ENCODE assay signal across 9 cellular contexts in the genomic region with DNA sequence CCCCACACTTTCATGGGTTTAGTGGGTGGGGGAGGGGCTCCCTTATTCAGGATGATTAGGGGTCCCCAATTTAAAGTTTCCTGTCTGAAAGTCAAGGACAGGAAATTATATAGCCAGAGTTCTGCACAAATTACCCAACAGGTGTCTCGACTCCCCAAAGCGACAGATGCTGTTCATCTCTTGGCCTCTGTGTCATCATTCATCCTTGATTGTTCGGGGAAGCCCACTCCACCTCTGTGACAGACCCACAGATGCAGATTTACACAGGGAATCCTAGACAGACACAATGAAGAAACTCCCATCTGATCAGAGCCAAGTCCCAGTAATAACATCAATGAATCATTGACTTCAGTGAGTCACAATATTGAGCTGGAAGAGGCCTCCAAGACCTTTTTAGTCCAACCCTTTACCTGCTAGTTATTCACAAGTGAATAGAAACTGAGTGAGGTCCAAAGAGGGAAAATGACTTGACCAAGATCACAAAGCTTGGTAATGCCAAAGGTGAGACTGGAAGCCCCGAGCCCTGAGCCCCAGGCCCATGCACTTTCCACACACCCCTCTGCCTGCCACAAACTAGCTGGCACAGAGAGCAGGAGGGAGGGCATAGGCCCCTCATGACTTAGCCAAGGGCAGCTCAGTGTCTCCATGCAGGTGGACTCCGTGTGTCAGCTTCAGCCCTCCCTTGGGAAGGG. TPM values are rescaled to one million over a fixed set of nuclear protein-coding genes. Genes with fewer than 3 reads are reported as not detected.
A peak's percentile ranks its signal among the peaks of the same experiment; 100 is the strongest.
DNase-seq lines count a peak whose midpoint lies in the region; ATAC-seq, FAIRE-seq and TF ChIP-seq lines count a peak whose summit lies in the region.
"Had no signal": no experiment of that assay in that cellular context is flagged by ENCODE, and none has a peak within 500 bp of the region (broad histone marks: within the 10 kb centered on the region; RNA-seq: fewer than 3 reads in every experiment).

No MANE protein-coding gene starts in this region.

- WGBS in A549 (ENCODE audit: missing lambda C conversion rate) = 50% methylated on average over 5 of the region's 5 CpGs
- 84% methylated on average over 2 of the region's 5 CpGs for WGBS in right lobe of liver (ENCODE audit: insufficient coverage, low coverage, low lambda C conversion rate, missing lambda C conversion rate)

- H3K4me1 Mint-ChIP-seq in activated naive CD8-positive, alpha-beta T cell treated with anti-CD3 and anti-CD28 coated beads, Interleukin-2, amount 50 U/mL, for 24 hours = peaks cover 73% of the 10 kb centered on the region
- H3K4me1 Mint-ChIP-seq in WTC11 = peaks cover 38% of the 10 kb centered on the region

- ATAC-seq in A549 (peak; percentile 36 to 42; a peak in 4 of 6 replicates), GM21447 (IDR thresholded peaks at IDR 0.05; ENCODE audit: unreplicated experiment) (peak; percentile 3), right lobe of liver (peak in 1 of 4 donors; percentile 14), WTC11 (no peak), GM21515 (IDR thresholded peaks at IDR 0.05; ENCODE audit: unreplicated experiment) (no peak)
- peak; percentile 37 for ATAC-seq in activated naive CD8-positive, alpha-beta T cell treated with anti-CD3 and anti-CD28 coated beads, Interleukin-2, amount 50 U/mL, for 24 hours
- ATAC-seq: K562 had no signal

- peak overlapping the region; percentile 76 to 85 for H3K27ac ChIP-seq in A549
- H3K27ac ChIP-seq in right lobe of liver = peak overlapping the region in 2 of 3 donors; percentile 50 to 53

- H3K27me3 Mint-ChIP-seq in activated naive CD8-positive, alpha-beta T cell treated with anti-CD3 and anti-CD28 coated beads, Interleukin-2, amount 50 U/mL, for 24 hours = no peaks in the 10 kb centered on the region
- no peaks in the 10 kb centered on the region for H3K27me3 Mint-ChIP-seq in WTC11 (ENCODE audit: low read depth)

- H3K36me3 ChIP-seq in right lobe of liver = no peaks in the 10 kb centered on the region

- no peak for TF ChIP-seq CTCF in A549 (IDR thresholded peaks at IDR 0.05)
- TF ChIP-seq CTCF in right lobe of liver (IDR thresholded peaks at IDR 0.05) = no peak
- no peak for TF ChIP-seq CTCF in WTC11 (IDR thresholded peaks at IDR 0.05)

- peak overlapping the region; percentile 97 for H3K27ac Mint-ChIP-seq in activated naive CD8-positive, alpha-beta T cell treated with anti-CD3 and anti-CD28 coated beads, Interleukin-2, amount 50 U/mL, for 24 hours
- no peak overlapping the region for H3K27ac Mint-ChIP-seq in WTC11

- H3K4me1 ChIP-seq in A549 = peaks cover 40% of the 10 kb centered on the region
- H3K4me1 ChIP-seq in right lobe of liver = peaks cover 0 to 8% (median 1%) of the 10 kb centered on the region in 4 donors

- intact Hi-C loops in right lobe of liver (cut with DNase I) = loop anchor here in 1 of 2 donors (10.0 kb wide), 2 partner anchors 58 to 228 kb away; a partner anchor contains a TSS

- H3K36me3 Mint-ChIP-seq in activated naive CD8-positive, alpha-beta T cell treated with anti-CD3 and anti-CD28 coated beads, Interleukin-2, amount 50 U/mL, for 24 hours (ENCODE audit: low read depth) = peaks cover 6% of the 10 kb centered on the region
- H3K36me3 Mint-ChIP-seq in WTC11 = no peaks in the 10 kb centered on the region

- no peaks in the 10 kb centered on the region for H3K27me3 ChIP-seq in right lobe of liver

- DNase-seq in A549 (ENCODE audit: low read depth in 1 of 2, low spot score in 1 of 2) (peak; percentile 30 to 35), right lobe of liver (no peak), NCI-H1092 treated with DMSO at 0.1 percent for 48 hours (lab: John Stamatoyannopoulos, UW) (no peak), WTC11 (ENCODE audit: low spot score) (no peak), NCI-H2107 treated with DMSO at 0.1 percent for 48 hours (lab: John Stamatoyannopoulos, UW; ENCODE audit: unreplicated experiment) (no peak)
- no peak for DNase-seq in activated naive CD8-positive, alpha-beta T cell treated with anti-CD3 and anti-CD28 coated beads, Interleukin-2, amount 50 U/mL, for 24 hours

- H3K9me3 Mint-ChIP-seq in activated naive CD8-positive, alpha-beta T cell treated with anti-CD3 and anti-CD28 coated beads, Interleukin-2, amount 50 U/mL, for 24 hours = no peaks in the 10 kb centered on the region
- H3K9me3 Mint-ChIP-seq in WTC11 = no peaks in the 10 kb centered on the region

- CTCF ChIA-PET in A549 (lab: Yijun Ruan, JAX) = interaction anchor here (0.8 to 12.9 kb wide), 10 partner anchors 12 to 236 kb away, joined by 3 to 174 read pairs (median 6); a partner anchor contains a TSS
- CTCF ChIA-PET in WTC11 (lab: Charles Lee) = interaction anchor here (0.6 to 7.6 kb wide), 19 partner anchors 13 to 290 kb away, joined by 3 to 120 read pairs (median 6); a partner anchor contains a TSS

- TF ChIP-seq EP300 in A549 (IDR thresholded peaks at IDR 0.05) = no peak

- no peak for TF ChIP-seq POLR2A in A549 (IDR thresholded peaks at IDR 0.05; ENCODE audit: low read length)
- no peak for TF ChIP-seq POLR2A in right lobe of liver (IDR thresholded peaks at IDR 0.05)

- no peak for TF ChIP-seq RAD21 in A549 (conservative IDR thresholded peaks at IDR 0.05 in 1 of 2, IDR thresholded peaks at IDR 0.05 in 1 of 2)

- FAIRE-seq in A549 (lab: Jason Lieb, UNC) = no peak
- FAIRE-seq: K562 had no signal

- H3K9me3 ChIP-seq in A549 (no peaks in the 10 kb centered on the region), right lobe of liver (no peaks in the 10 kb centered on the region)

- H3K4me2 ChIP-seq in A549 = peak overlapping the region; percentile 68

- H3K4me3 ChIP-seq in A549 (no peak overlapping the region), right lobe of liver (no peak overlapping the region)
- H3K4me3 ChIP-seq: K562 had no signal

- POLR2A ChIA-PET in A549 (lab: Yijun Ruan, JAX) (interaction anchor here (1.2 to 2.4 kb wide), 3 partner anchors 62 to 227 kb away, joined by 4 to 9 read pairs (median 5); a partner anchor contains a TSS), WTC11 (lab: Charles Lee) (interaction anchor here (1.0 to 2.2 kb wide), 7 partner anchors 12 to 212 kb away, joined by 3 to 7 read pairs (median 4); no protein-coding TSS in a partner anchor)

- peak overlapping the region; percentile 66 for H3K4me3 Mint-ChIP-seq in activated naive CD8-positive, alpha-beta T cell treated with anti-CD3 and anti-CD28 coated beads, Interleukin-2, amount 50 U/mL, for 24 hours
- H3K4me3 Mint-ChIP-seq in WTC11 = no peak overlapping the region

TF ChIP-seq in A549, 52 proteins besides CTCF, POLR2A, EP300 and RAD21 (continues in another document):
- no peak for TF ChIP-seq JUN (IDR thresholded peaks at IDR 0.05)
- TF ChIP-seq JUNB (IDR thresholded peaks at IDR 0.05) = peak; percentile 45

TF ChIP-seq in WTC11, 78 proteins besides CTCF, POLR2A, EP300 and RAD21:
- no peak for TF ChIP-seq SMAD4 (CRISPR knock-in tag; IDR thresholded peaks at IDR 0.05)
- TF ChIP-seq IRF2 (CRISPR knock-in tag; IDR thresholded peaks at IDR 0.05; ENCODE audit: borderline replicate concordance, low read depth) = no peak
- TF ChIP-seq NR1H2 (CRISPR knock-in tag; IDR thresholded peaks at IDR 0.05) = no peak
- TF ChIP-seq EMX1 (CRISPR knock-in tag; IDR thresholded peaks at IDR 0.05) = no peak
- TF ChIP-seq, protein P1, sequence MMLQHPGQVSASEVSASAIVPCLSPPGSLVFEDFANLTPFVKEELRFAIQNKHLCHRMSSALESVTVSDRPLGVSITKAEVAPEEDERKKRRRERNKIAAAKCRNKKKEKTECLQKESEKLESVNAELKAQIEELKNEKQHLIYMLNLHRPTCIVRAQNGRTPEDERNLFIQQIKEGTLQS (CRISPR knock-in tag; conservative IDR thresholded peaks at IDR 0.05) = no peak
- TF ChIP-seq, protein P2, sequence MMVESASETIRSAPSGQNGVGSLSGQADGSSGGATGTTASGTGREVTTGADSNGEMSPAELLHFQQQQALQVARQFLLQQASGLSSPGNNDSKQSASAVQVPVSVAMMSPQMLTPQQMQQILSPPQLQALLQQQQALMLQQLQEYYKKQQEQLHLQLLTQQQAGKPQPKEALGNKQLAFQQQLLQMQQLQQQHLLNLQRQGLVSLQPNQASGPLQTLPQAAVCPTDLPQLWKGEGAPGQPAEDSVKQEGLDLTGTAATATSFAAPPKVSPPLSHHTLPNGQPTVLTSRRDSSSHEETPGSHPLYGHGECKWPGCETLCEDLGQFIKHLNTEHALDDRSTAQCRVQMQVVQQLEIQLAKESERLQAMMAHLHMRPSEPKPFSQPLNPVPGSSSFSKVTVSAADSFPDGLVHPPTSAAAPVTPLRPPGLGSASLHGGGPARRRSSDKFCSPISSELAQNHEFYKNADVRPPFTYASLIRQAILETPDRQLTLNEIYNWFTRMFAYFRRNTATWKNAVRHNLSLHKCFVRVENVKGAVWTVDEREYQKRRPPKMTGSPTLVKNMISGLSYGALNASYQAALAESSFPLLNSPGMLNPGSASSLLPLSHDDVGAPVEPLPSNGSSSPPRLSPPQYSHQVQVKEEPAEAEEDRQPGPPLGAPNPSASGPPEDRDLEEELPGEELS (CRISPR knock-in tag; IDR thresholded peaks at IDR 0.05) = no peak
- TF ChIP-seq, protein P3, sequence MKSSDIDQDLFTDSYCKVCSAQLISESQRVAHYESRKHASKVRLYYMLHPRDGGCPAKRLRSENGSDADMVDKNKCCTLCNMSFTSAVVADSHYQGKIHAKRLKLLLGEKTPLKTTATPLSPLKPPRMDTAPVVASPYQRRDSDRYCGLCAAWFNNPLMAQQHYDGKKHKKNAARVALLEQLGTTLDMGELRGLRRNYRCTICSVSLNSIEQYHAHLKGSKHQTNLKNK (CRISPR knock-in tag; IDR thresholded peaks at IDR 0.05) = no peak
- no peak for TF ChIP-seq TEAD4 (CRISPR knock-in tag; IDR thresholded peaks at IDR 0.05)
- TF ChIP-seq FOXK1 (CRISPR knock-in tag; IDR thresholded peaks at IDR 0.05) = no peak
- TF ChIP-seq TP53 (CRISPR knock-in tag; IDR thresholded peaks at IDR 0.05) = no peak
- no peak for TF ChIP-seq RELA (CRISPR knock-in tag; IDR thresholded peaks at IDR 0.05; ENCODE audit: borderline replicate concordance)
- TF ChIP-seq ZNF121 (CRISPR knock-in tag; IDR thresholded peaks at IDR 0.05) = no peak
- no peak for TF ChIP-seq TCF7 (CRISPR knock-in tag; IDR thresholded peaks at IDR 0.05; ENCODE audit: low read depth)

RNA-seq across cellular contexts. Expression of a gene that starts 7.9 kb away (rescaled TPM):
- 216 and 306 TPM in 2 replicates for polyA plus RNA-seq in A549 (2011; rRNA removed)
- 236 and 276 TPM in 2 replicates for polyA plus RNA-seq in A549 (2012; cell fraction: cytosol; rRNA removed)
- 45.5 and 75.3 TPM in 2 replicates for polyA plus RNA-seq in A549 (2012; cell fraction: nucleus; rRNA removed)
- polyA plus RNA-seq in A549 (2017; fragmentation: RNase III; extraction: RNeasy Plus Mini Kit Qiagen cat#74134 plus additional on column Dnase treatment) = 343 to 380 TPM (median 374 TPM) in 3 replicates
- polyA minus RNA-seq in A549 (2011; rRNA and poly(A)+ RNA removed) = 36.6 and 50.6 TPM in 2 replicates
- 100 to 1,000 TPM in 2 of 6 experiments, 10 to 100 TPM in 4; 57.9 to 277 (median 81.0) TPM for total RNA-seq in right lobe of liver
- total RNA-seq in WTC11 (2021) = 190 to 199 TPM (median 192 TPM) in 3 replicates

Comparison
In these comparisons a context has a peak if more than half of its experiments do, and no peak if none do; other contexts are left out.
1. ATAC-seq: peak in A549 (2 of 2), GM21447 (single experiment) and activated naive CD8-positive, alpha-beta T cell treated with anti-CD3 and anti-CD28 coated beads, Interleukin-2, amount 50 U/mL, for 24 hours (single experiment); none in WTC11 (single experiment) and GM21515 (single experiment).
2. DNase-seq: peak in A549 (2 of 2); none in activated naive CD8-positive, alpha-beta T cell treated with anti-CD3 and anti-CD28 coated beads, Interleukin-2, amount 50 U/mL, for 24 hours (single experiment), right lobe of liver (0 of 3), NCI-H1092 treated with DMSO at 0.1 percent for 48 hours (single experiment), WTC11 (single experiment) and NCI-H2107 treated with DMSO at 0.1 percent for 48 hours (single experiment).